ENCODE assay signal across 16 cellular contexts in genomic region chr2:201956361-201956760, GRCh38.
"Had no signal": no experiment of that assay in that cellular context is flagged by ENCODE, and none has a peak within 500 bp of the region (broad histone marks: within the 10 kb centered on the region; RNA-seq: fewer than 3 reads in every experiment).

No MANE protein-coding gene starts in this region.

- H3K4me3 Mint-ChIP-seq: activated CD4-positive, alpha-beta T cell treated with anti-CD3 and anti-CD28 coated beads, Interleukin-2, amount 10 ng/mL, durations not matched to agents 24 days and 14 days; activated CD8-positive, alpha-beta T cell treated with anti-CD3 and anti-CD28 coated beads for 36 hours; activated T-cell treated with anti-CD3 and anti-CD28 coated beads, Interleukin-2, amount 50 U/mL, for 24 hours; central memory CD8-positive, alpha-beta T cell; mesothelial cell of epicardium; nephron had no signal

- DNase-seq: activated CD4-positive, alpha-beta T cell treated with anti-CD3 and anti-CD28 coated beads, Interleukin-2, amount 10 ng/mL, durations not matched to agents 24 days and 14 days; activated CD8-positive, alpha-beta T cell treated with anti-CD3 and anti-CD28 coated beads for 36 hours; activated naive CD4-positive, alpha-beta T cell treated with Interleukin-2 at 50 U/mL for 16 hours; activated T-cell treated with anti-CD3 and anti-CD28 coated beads, Interleukin-2, amount 50 U/mL, for 24 hours; body of pancreas; cortex of kidney; lower lobe of right lung; stimulated activated CD4-positive, alpha-beta T cell treated with anti-CD3 and anti-CD28 coated beads, Interleukin-4, amount 100 ng/mL, for 1 hour; T1000; thyroid gland had no signal

- H3K36me3 Mint-ChIP-seq: mesothelial cell of epicardium had no signal

- H3K4me1 Mint-ChIP-seq: activated CD4-positive, alpha-beta T cell treated with anti-CD3 and anti-CD28 coated beads, Interleukin-2, amount 10 ng/mL, durations not matched to agents 24 days and 14 days; central memory CD8-positive, alpha-beta T cell had no signal

- H3K36me3 ChIP-seq: lower lobe of right lung, prostate gland, thyroid gland had no signal

- H3K27ac Mint-ChIP-seq: activated CD4-positive, alpha-beta T cell treated with anti-CD3 and anti-CD28 coated beads, Interleukin-2, amount 10 ng/mL, durations not matched to agents 24 days and 14 days; activated CD8-positive, alpha-beta T cell treated with anti-CD3 and anti-CD28 coated beads for 36 hours; activated T-cell treated with anti-CD3 and anti-CD28 coated beads, Interleukin-2, amount 50 U/mL, for 24 hours; activated T-helper 2 cell treated with anti-CD3 and anti-CD28 coated beads, Interferon-gamma antibody, Interleukin-2, Interleukin-4, amounts not matched to agents 10 μg/mL and 5 μg/mL and 100 μg/mL, durations not matched to agents 14 hours and 24 hours and 36 hours; mesothelial cell of epicardium; nephron had no signal

- H3K27ac ChIP-seq: body of pancreas, lower lobe of right lung, prostate gland, thyroid gland had no signal

- H3K4me2 ChIP-seq: smooth muscle cell had no signal

- H3K4me1 ChIP-seq: body of pancreas, lower lobe of right lung, prostate gland, thyroid gland had no signal

- H3K4me3 ChIP-seq: body of pancreas, lower lobe of right lung, prostate gland, smooth muscle cell, thyroid gland had no signal

- ATAC-seq: activated CD8-positive, alpha-beta T cell treated with anti-CD3 and anti-CD28 coated beads for 36 hours; body of pancreas had no signal

- H3K27me3 ChIP-seq: body of pancreas, thyroid gland had no signal

- H3K9me3 Mint-ChIP-seq: activated CD4-positive, alpha-beta T cell treated with anti-CD3 and anti-CD28 coated beads, Interleukin-2, amount 10 ng/mL, durations not matched to agents 24 days and 14 days; activated CD8-positive, alpha-beta T cell treated with anti-CD3 and anti-CD28 coated beads for 36 hours; activated T-cell treated with anti-CD3 and anti-CD28 coated beads, Interleukin-2, amount 50 U/mL, for 24 hours; activated T-helper 2 cell treated with anti-CD3 and anti-CD28 coated beads, Interferon-gamma antibody, Interleukin-2, Interleukin-4, amounts not matched to agents 10 μg/mL and 5 μg/mL and 100 μg/mL, durations not matched to agents 14 hours and 24 hours and 36 hours; central memory CD8-positive, alpha-beta T cell; mesothelial cell of epicardium; nephron had no signal

- H3K9me3 ChIP-seq: body of pancreas, lower lobe of right lung, prostate gland, thyroid gland had no signal
